15 cellular contexts compared by ENCODE assay signal in the genomic region with DNA sequence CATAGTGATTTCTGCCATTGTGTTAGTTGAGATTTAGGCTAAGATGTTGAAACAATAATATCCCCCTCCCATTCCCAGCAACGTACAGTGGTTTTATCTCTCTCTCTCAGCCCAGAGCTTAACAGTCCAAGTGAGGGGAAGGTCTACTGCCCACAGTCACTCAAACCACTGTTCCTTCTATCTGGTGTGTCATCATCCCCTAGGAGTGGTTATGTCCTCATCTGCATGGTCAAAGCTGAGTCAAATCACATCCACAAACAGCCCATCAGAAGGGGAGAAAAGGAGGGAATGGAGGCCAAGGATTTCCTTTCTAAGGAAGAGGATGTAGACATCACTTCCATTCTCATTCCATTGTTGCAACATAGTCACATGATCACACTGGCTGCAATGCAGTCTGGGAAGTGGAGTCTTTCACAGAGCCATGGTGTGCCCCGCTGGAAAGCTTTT. TPM values are rescaled to one million over a fixed set of nuclear protein-coding genes. Genes with fewer than 3 reads are reported as not detected.
DNase-seq lines count a peak whose midpoint lies in the region; TF ChIP-seq lines count a peak whose summit lies in the region.
"Had no signal": no experiment of that assay in that cellular context is flagged by ENCODE, and none has a peak within 500 bp of the region (broad histone marks: within the 10 kb centered on the region; RNA-seq: fewer than 3 reads in every experiment).

No MANE protein-coding gene starts in this region.

- TF ChIP-seq CTCF in epithelial cell of proximal tubule (conservative IDR thresholded peaks at IDR 0.05; ENCODE audit: low read depth, low read length): no peak

- peaks cover 4 to 7% (median 4%) of the 10 kb centered on the region in 3 donors for H3K27me3 Mint-ChIP-seq in immature natural killer cell (ENCODE audit: low read depth in 3 of 3)

- no peak overlapping the region for H3K27ac Mint-ChIP-seq in immature natural killer cell
- H3K27ac Mint-ChIP-seq: nephron had no signal

- H3K4me3 ChIP-seq in epithelial cell of proximal tubule (ENCODE audit: low read depth, low read length): no peak overlapping the region

- peaks cover 8 to 16% of the 10 kb centered on the region in 2 donors for H3K4me1 Mint-ChIP-seq in immature natural killer cell
- H3K4me1 Mint-ChIP-seq: nephron had no signal

- peak; percentile 47 for DNase-seq in H4 (ENCODE audit: low spot score)
- peak; percentile 40 for DNase-seq in RKO (ENCODE audit: low spot score)
- DNase-seq in epithelial cell of proximal tubule (ENCODE audit: low read depth): peak; percentile 25
- DNase-seq in renal cortical epithelial cell (ENCODE audit: low read depth): peak; percentile 70
- no peak for DNase-seq in NK-92 treated with Interleukin-12 subunit alpha and Interleukin-12 subunit beta, amount 100 ng/mL, for 24 hours (lab: John Stamatoyannopoulos, UW)
- no peak for DNase-seq in immature natural killer cell
- no peak for DNase-seq in stimulated activated naive CD4-positive, alpha-beta T cell (lab: John Stamatoyannopoulos, UW)
- no peak for DNase-seq in NCI-H446 treated with DMSO at 0.1 percent for 48 hours (lab: John Stamatoyannopoulos, UW)
- DNase-seq: activated T-cell treated with anti-CD3 and anti-CD28 coated beads, Interleukin-2, amount 50 U/mL, for 4 hours; cerebellar nuclear complex; DMS79; head of caudate nucleus; NCI-H1105; stimulated activated naive CD4-positive, alpha-beta T cell treated with Interleukin-2 at 50 U/mL for 16 hours had no signal

- no peak overlapping the region for H3K4me3 Mint-ChIP-seq in immature natural killer cell
- H3K4me3 Mint-ChIP-seq: activated T-cell treated with anti-CD3 and anti-CD28 coated beads, Interleukin-2, amount 50 U/mL, for 4 hours; nephron had no signal

- no peaks in the 10 kb centered on the region for H3K9me3 Mint-ChIP-seq in immature natural killer cell
- H3K9me3 Mint-ChIP-seq: activated T-cell treated with anti-CD3 and anti-CD28 coated beads, Interleukin-2, amount 50 U/mL, for 4 hours had no signal

- H3K36me3 Mint-ChIP-seq in immature natural killer cell: no peaks in the 10 kb centered on the region

RNA-seq across cellular contexts. Expression of a gene that starts 42.8 kb away (rescaled TPM):
- total RNA-seq in H4 (2014; rRNA removed; shearing (Covaris generic)): 0.85 and 1.4 TPM in 2 replicates
- total RNA-seq in epithelial cell of proximal tubule (not detected in 2 replicates), renal cortical epithelial cell (not detected in 2 replicates)
- polyA plus RNA-seq in immature natural killer cell: not detected
- total RNA-seq: activated T-cell treated with anti-CD3 and anti-CD28 coated beads, Interleukin-2, amount 50 U/mL, for 4 hours had no signal

Comparison
In these comparisons a context has a peak if more than half of its experiments do, and no peak if none do; other contexts are left out.
1. DNase-seq: peak in H4 (single experiment), RKO (single experiment), epithelial cell of proximal tubule (single experiment) and renal cortical epithelial cell (single experiment); none in NK-92 treated with Interleukin-12 subunit alpha and Interleukin-12 subunit beta, amount 100 ng/mL, for 24 hours (single experiment), immature natural killer cell (0 of 3), stimulated activated naive CD4-positive, alpha-beta T cell (0 of 6) and NCI-H446 treated with DMSO at 0.1 percent for 48 hours (single experiment).